ENCODE assay signal across 1 cellular context in genomic region chr7:134660961-134661376, GRCh38.
TF ChIP-seq lines count a peak whose summit lies in the region.

No MANE protein-coding gene starts in this region.

TF ChIP-seq in SK-N-SH treated with all-trans-retinoic acid at 6 μM for 48 hours, 23 proteins besides CTCF, POLR2A, EP300 and RAD21 (continued from another document):
- TF ChIP-seq, protein P1, sequence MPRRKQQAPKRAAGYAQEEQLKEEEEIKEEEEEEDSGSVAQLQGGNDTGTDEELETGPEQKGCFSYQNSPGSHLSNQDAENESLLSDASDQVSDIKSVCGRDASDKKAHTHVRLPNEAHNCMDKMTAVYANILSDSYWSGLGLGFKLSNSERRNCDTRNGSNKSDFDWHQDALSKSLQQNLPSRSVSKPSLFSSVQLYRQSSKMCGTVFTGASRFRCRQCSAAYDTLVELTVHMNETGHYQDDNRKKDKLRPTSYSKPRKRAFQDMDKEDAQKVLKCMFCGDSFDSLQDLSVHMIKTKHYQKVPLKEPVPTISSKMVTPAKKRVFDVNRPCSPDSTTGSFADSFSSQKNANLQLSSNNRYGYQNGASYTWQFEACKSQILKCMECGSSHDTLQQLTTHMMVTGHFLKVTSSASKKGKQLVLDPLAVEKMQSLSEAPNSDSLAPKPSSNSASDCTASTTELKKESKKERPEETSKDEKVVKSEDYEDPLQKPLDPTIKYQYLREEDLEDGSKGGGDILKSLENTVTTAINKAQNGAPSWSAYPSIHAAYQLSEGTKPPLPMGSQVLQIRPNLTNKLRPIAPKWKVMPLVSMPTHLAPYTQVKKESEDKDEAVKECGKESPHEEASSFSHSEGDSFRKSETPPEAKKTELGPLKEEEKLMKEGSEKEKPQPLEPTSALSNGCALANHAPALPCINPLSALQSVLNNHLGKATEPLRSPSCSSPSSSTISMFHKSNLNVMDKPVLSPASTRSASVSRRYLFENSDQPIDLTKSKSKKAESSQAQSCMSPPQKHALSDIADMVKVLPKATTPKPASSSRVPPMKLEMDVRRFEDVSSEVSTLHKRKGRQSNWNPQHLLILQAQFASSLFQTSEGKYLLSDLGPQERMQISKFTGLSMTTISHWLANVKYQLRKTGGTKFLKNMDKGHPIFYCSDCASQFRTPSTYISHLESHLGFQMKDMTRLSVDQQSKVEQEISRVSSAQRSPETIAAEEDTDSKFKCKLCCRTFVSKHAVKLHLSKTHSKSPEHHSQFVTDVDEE (CRISPR knock-in tag; IDR thresholded peaks at IDR 0.05) = no peak
- TF ChIP-seq ZFP30 (CRISPR knock-in tag; IDR thresholded peaks at IDR 0.05) (no peak), TOX (CRISPR knock-in tag; IDR thresholded peaks at IDR 0.05; ENCODE audit: borderline replicate concordance) (no peak)
- TF ChIP-seq, protein P2, sequence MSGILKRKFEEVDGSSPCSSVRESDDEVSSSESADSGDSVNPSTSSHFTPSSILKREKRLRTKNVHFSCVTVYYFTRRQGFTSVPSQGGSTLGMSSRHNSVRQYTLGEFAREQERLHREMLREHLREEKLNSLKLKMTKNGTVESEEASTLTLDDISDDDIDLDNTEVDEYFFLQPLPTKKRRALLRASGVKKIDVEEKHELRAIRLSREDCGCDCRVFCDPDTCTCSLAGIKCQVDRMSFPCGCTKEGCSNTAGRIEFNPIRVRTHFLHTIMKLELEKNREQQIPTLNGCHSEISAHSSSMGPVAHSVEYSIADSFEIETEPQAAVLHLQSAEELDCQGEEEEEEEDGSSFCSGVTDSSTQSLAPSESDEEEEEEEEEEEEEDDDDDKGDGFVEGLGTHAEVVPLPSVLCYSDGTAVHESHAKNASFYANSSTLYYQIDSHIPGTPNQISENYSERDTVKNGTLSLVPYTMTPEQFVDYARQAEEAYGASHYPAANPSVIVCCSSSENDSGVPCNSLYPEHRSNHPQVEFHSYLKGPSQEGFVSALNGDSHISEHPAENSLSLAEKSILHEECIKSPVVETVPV (CRISPR knock-in tag; IDR thresholded peaks at IDR 0.05) = no peak
